Comparison of ENCODE assay signal across 14 cellular contexts in the genomic region with DNA sequence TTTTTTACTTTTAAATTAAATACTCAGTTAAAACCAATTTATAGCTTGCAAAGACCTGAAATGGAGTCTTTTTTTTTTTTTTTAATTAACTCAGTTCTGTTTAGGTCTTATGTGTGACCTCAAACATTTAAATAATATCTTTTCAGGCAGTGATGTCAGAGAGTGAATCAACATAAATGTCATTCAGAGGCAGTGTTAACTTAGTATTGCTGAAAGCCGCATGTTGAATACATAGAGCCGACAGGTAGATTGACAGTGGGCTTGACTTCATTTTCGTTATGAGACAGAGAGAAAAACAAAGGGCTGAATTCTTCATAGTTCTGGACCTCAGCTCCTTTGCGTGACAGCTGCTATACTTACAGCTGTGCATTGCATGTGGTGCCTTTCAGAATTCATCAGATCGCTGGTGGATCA. TPM values are rescaled to one million over a fixed set of nuclear protein-coding genes. Genes with fewer than 3 reads are reported as not detected.
DNase-seq lines count a peak whose midpoint lies in the region; ATAC-seq and FAIRE-seq lines count a peak whose summit lies in the region.
"Had no signal": no experiment of that assay in that cellular context is flagged by ENCODE, and none has a peak within 500 bp of the region (broad histone marks: within the 10 kb centered on the region; RNA-seq: fewer than 3 reads in every experiment).

No MANE protein-coding gene starts in this region.

- H3K36me3 Mint-ChIP-seq in CD4-positive, CD25-positive, alpha-beta regulatory T cell = peaks cover 20% of the 10 kb centered on the region
- H3K36me3 Mint-ChIP-seq in memory B cell = peaks cover 19% of the 10 kb centered on the region

- H3K9me3 Mint-ChIP-seq in CD4-positive, CD25-positive, alpha-beta regulatory T cell = peaks cover 0 to 3% (median 0%) of the 10 kb centered on the region in 7 donors
- H3K9me3 Mint-ChIP-seq in memory B cell = no peaks in the 10 kb centered on the region
- H3K9me3 Mint-ChIP-seq: T-helper 1 cell treated with Interleukin-12 subunit alpha and Interleukin-12 subunit beta and Interleukin-4 antibody, amounts not matched to agents 30 μg/mL and 1 μg/mL, for 36 hours had no signal

- H3K27me3 ChIP-seq in CD4-positive, CD25-positive, alpha-beta regulatory T cell (ENCODE audit: control insufficient read depth, insufficient read depth, low read length) = no peaks in the 10 kb centered on the region
- H3K27me3 ChIP-seq in SJCRH30 = no peaks in the 10 kb centered on the region
- H3K27me3 ChIP-seq: esophagus muscularis mucosa had no signal

- no peak for DNase-seq in CD4-positive, CD25-positive, alpha-beta regulatory T cell
- DNase-seq in GM19239 (ENCODE audit: insufficient read length, low spot score) (no peak), SJCRH30 (peak; percentile 50 to 70), memory B cell (ENCODE audit: low spot score in 2 of 2) (no peak)
- DNase-seq: activated gamma-delta T cell, DMS53, NCI-H2029 had no signal

- FAIRE-seq in GM19239 (lab: Jason Lieb, UNC) = peak; percentile 83

- H3K4me3 Mint-ChIP-seq in CD4-positive, CD25-positive, alpha-beta regulatory T cell = peak overlapping the region; percentile 94 to 98 (median 98)
- H3K4me3 Mint-ChIP-seq in memory B cell = peak overlapping the region; percentile 39

- no peak for ATAC-seq in CD4-positive, CD25-positive, alpha-beta regulatory T cell (ENCODE audit: low read depth in 2 of 2)
- ATAC-seq in memory B cell (ENCODE audit: low read depth) (no peak), GM19463 (IDR thresholded peaks at IDR 0.05; ENCODE audit: unreplicated experiment) (no peak), GM18907 (IDR thresholded peaks at IDR 0.05; ENCODE audit: unreplicated experiment) (no peak), GM18873 (IDR thresholded peaks at IDR 0.05; ENCODE audit: low FRiP score, unreplicated experiment) (no peak), HG03097 (IDR thresholded peaks at IDR 0.05; ENCODE audit: low FRiP score, unreplicated experiment) (no peak)

- H3K27ac Mint-ChIP-seq in CD4-positive, CD25-positive, alpha-beta regulatory T cell = no peak overlapping the region
- peak overlapping the region; percentile 12 for H3K27ac Mint-ChIP-seq in memory B cell
- H3K27ac Mint-ChIP-seq: T-helper 1 cell treated with Interleukin-12 subunit alpha and Interleukin-12 subunit beta and Interleukin-4 antibody, amounts not matched to agents 30 μg/mL and 1 μg/mL, for 36 hours had no signal

- no peak overlapping the region for H3K27ac ChIP-seq in CD4-positive, CD25-positive, alpha-beta regulatory T cell (ENCODE audit: insufficient read depth, low read length, poor library complexity, severe bottlenecking)
- peak overlapping the region; percentile 29; the same call in 1 of the 2 replicates for H3K27ac ChIP-seq in SJCRH30
- H3K27ac ChIP-seq: esophagus muscularis mucosa had no signal

- no peaks in the 10 kb centered on the region for H3K9me3 ChIP-seq in CD4-positive, CD25-positive, alpha-beta regulatory T cell (ENCODE audit: control insufficient read depth in 2 of 2, low read length in 2 of 2)
- no peaks in the 10 kb centered on the region for H3K9me3 ChIP-seq in SJCRH30 (replicated peaks)
- H3K9me3 ChIP-seq: esophagus muscularis mucosa had no signal

- H3K4me3 ChIP-seq in CD4-positive, CD25-positive, alpha-beta regulatory T cell (ENCODE audit: low read depth, low read length) = peak overlapping the region; percentile 94
- peak overlapping the region; percentile 100 for H3K4me3 ChIP-seq in SJCRH30
- H3K4me3 ChIP-seq: lung had no signal

- peaks cover 9% of the 10 kb centered on the region for H3K27me3 Mint-ChIP-seq in CD4-positive, CD25-positive, alpha-beta regulatory T cell
- H3K27me3 Mint-ChIP-seq in memory B cell = no peaks in the 10 kb centered on the region

- peaks cover 75% of the 10 kb centered on the region for H3K4me1 ChIP-seq in CD4-positive, CD25-positive, alpha-beta regulatory T cell (ENCODE audit: control insufficient read depth, insufficient read depth, low read length, poor library complexity, severe bottlenecking)
- H3K4me1 ChIP-seq in SJCRH30 = peaks cover 20% of the 10 kb centered on the region

- H3K36me3 ChIP-seq in CD4-positive, CD25-positive, alpha-beta regulatory T cell (ENCODE audit: control insufficient read depth, insufficient read depth, low read length) = peaks cover 23% of the 10 kb centered on the region
- H3K36me3 ChIP-seq in SJCRH30 = peaks cover 13% of the 10 kb centered on the region
- H3K36me3 ChIP-seq: esophagus muscularis mucosa had no signal

- H3K4me1 Mint-ChIP-seq in CD4-positive, CD25-positive, alpha-beta regulatory T cell = peaks cover 51 to 75% (median 67%) of the 10 kb centered on the region in 4 donors
- H3K4me1 Mint-ChIP-seq in memory B cell = peaks cover 53% of the 10 kb centered on the region

RNA-seq across cellular contexts. Expression of a gene that starts 51.5 kb away (rescaled TPM):
- total RNA-seq in CD4-positive, CD25-positive, alpha-beta regulatory T cell = 221 TPM
- 10 to 100 TPM; 16.8 to 20.9 (median 18.9) TPM for polyA plus RNA-seq in CD4-positive, CD25-positive, alpha-beta regulatory T cell
- total RNA-seq in SJCRH30 (2014; rRNA removed; shearing (Covaris generic)) = 25.2 and 28.4 TPM in 2 replicates

Comparison
In these comparisons a context has a peak if more than half of its experiments do, and no peak if none do; other contexts are left out.
1. DNase-seq: peak in SJCRH30 (2 of 2); none in CD4-positive, CD25-positive, alpha-beta regulatory T cell (0 of 3), GM19239 (single experiment) and memory B cell (0 of 2).